In genomic region chr4:42330291-42330690, GRCh38 we compare ENCODE assay signal across 30 cellular contexts.
"Had no signal": no experiment of that assay in that cellular context is flagged by ENCODE, and none has a peak within 500 bp of the region (broad histone marks: within the 10 kb centered on the region; RNA-seq: fewer than 3 reads in every experiment).

No MANE protein-coding gene starts in this region.

- H3K4me1 Mint-ChIP-seq: activated CD4-positive, alpha-beta memory T cell treated with anti-CD3 and anti-CD28 coated beads, Interleukin-2, amount 10 ng/mL, durations not matched to agents 7 days and 5 days; activated CD4-positive, alpha-beta T cell treated with anti-CD3 and anti-CD28 coated beads for 36 hours; activated CD4-positive, alpha-beta T cell treated with anti-CD3 and anti-CD28 coated beads, Interleukin-2, amount 10 ng/mL, durations not matched to agents 7 days and 5 days; activated naive CD4-positive, alpha-beta T cell treated with anti-CD3 and anti-CD28 coated beads, Interleukin-2, amount 10 ng/mL, durations not matched to agents 7 days and 5 days; activated naive CD8-positive, alpha-beta T cell treated with anti-CD3 and anti-CD28 coated beads, Interleukin-2, amount 10 ng/mL, durations not matched to agents 7 days and 5 days; brain had no signal

- ATAC-seq: activated CD4-positive, alpha-beta T cell treated with anti-CD3 and anti-CD28 coated beads for 36 hours; activated naive CD4-positive, alpha-beta T cell treated with anti-CD3 and anti-CD28 coated beads, Interleukin-2, amount 50 U/mL, for 72 hours; activated T-cell treated with anti-CD3 and anti-CD28 coated beads, Interleukin-2, amount 50 U/mL, for 72 hours; gastroesophageal sphincter had no signal

- FAIRE-seq: endometrium, endothelial cell of umbilical vein had no signal

- H3K4me1 ChIP-seq: ascending aorta, breast epithelium, colonic mucosa, esophagus squamous epithelium, gastroesophageal sphincter had no signal

- H3K27ac Mint-ChIP-seq: activated CD4-positive, alpha-beta memory T cell treated with anti-CD3 and anti-CD28 coated beads, Interleukin-2, amount 10 ng/mL, durations not matched to agents 7 days and 5 days; activated CD4-positive, alpha-beta T cell treated with anti-CD3 and anti-CD28 coated beads for 36 hours; activated CD4-positive, alpha-beta T cell treated with anti-CD3 and anti-CD28 coated beads, Interleukin-2, amount 10 ng/mL, durations not matched to agents 7 days and 5 days; activated naive CD4-positive, alpha-beta T cell treated with anti-CD3 and anti-CD28 coated beads, Interleukin-2, amount 10 ng/mL, durations not matched to agents 7 days and 5 days; activated naive CD4-positive, alpha-beta T cell treated with anti-CD3 and anti-CD28 coated beads, Interleukin-2, amount 50 U/mL, for 72 hours; activated naive CD8-positive, alpha-beta T cell treated with anti-CD3 and anti-CD28 coated beads, Interleukin-2, amount 10 ng/mL, durations not matched to agents 7 days and 5 days; activated T-cell treated with anti-CD3 and anti-CD28 coated beads, Interleukin-2, amount 50 U/mL, for 24 hours; activated T-cell treated with anti-CD3 and anti-CD28 coated beads, Interleukin-2, amount 50 U/mL, for 72 hours; brain had no signal

- H3K27ac ChIP-seq: ascending aorta, breast epithelium, cardiac muscle cell, colonic mucosa, epithelial cell of prostate, esophagus squamous epithelium, gastroesophageal sphincter had no signal

- H3K27me3 ChIP-seq: ascending aorta, breast epithelium, cardiac muscle cell, colonic mucosa, esophagus squamous epithelium, gastroesophageal sphincter had no signal

- H3K9me3 Mint-ChIP-seq: activated CD4-positive, alpha-beta memory T cell treated with anti-CD3 and anti-CD28 coated beads, Interleukin-2, amount 10 ng/mL, durations not matched to agents 7 days and 5 days; activated CD4-positive, alpha-beta T cell treated with anti-CD3 and anti-CD28 coated beads, Interleukin-2, amount 10 ng/mL, durations not matched to agents 7 days and 5 days; activated naive CD4-positive, alpha-beta T cell treated with anti-CD3 and anti-CD28 coated beads, Interleukin-2, amount 10 ng/mL, durations not matched to agents 7 days and 5 days; activated naive CD4-positive, alpha-beta T cell treated with anti-CD3 and anti-CD28 coated beads, Interleukin-2, amount 50 U/mL, for 72 hours; activated naive CD8-positive, alpha-beta T cell treated with anti-CD3 and anti-CD28 coated beads, Interleukin-2, amount 10 ng/mL, durations not matched to agents 7 days and 5 days; activated T-cell treated with anti-CD3 and anti-CD28 coated beads, Interleukin-2, amount 50 U/mL, for 24 hours; activated T-cell treated with anti-CD3 and anti-CD28 coated beads, Interleukin-2, amount 50 U/mL, for 72 hours had no signal

- H3K36me3 ChIP-seq: ascending aorta, breast epithelium, cardiac muscle cell, colonic mucosa, esophagus squamous epithelium, gastroesophageal sphincter had no signal

- H3K9me3 ChIP-seq: ascending aorta, breast epithelium, colonic mucosa, esophagus squamous epithelium, gastroesophageal sphincter had no signal

- H3K4me3 ChIP-seq: ascending aorta, breast epithelium, cardiac muscle cell, colonic mucosa, esophagus squamous epithelium, gastroesophageal sphincter had no signal

- H3K4me3 Mint-ChIP-seq: activated CD4-positive, alpha-beta memory T cell treated with anti-CD3 and anti-CD28 coated beads, Interleukin-2, amount 10 ng/mL, durations not matched to agents 7 days and 5 days; activated CD4-positive, alpha-beta T cell treated with anti-CD3 and anti-CD28 coated beads for 36 hours; activated CD4-positive, alpha-beta T cell treated with anti-CD3 and anti-CD28 coated beads, Interleukin-2, amount 10 ng/mL, durations not matched to agents 7 days and 5 days; activated naive CD4-positive, alpha-beta T cell treated with anti-CD3 and anti-CD28 coated beads, Interleukin-2, amount 10 ng/mL, durations not matched to agents 7 days and 5 days; activated naive CD8-positive, alpha-beta T cell treated with anti-CD3 and anti-CD28 coated beads, Interleukin-2, amount 10 ng/mL, durations not matched to agents 7 days and 5 days; activated T-cell treated with anti-CD3 and anti-CD28 coated beads, Interleukin-2, amount 50 U/mL, for 24 hours; activated T-cell treated with anti-CD3 and anti-CD28 coated beads, Interleukin-2, amount 50 U/mL, for 72 hours; brain had no signal

- H3K36me3 Mint-ChIP-seq: activated naive CD4-positive, alpha-beta T cell treated with anti-CD3 and anti-CD28 coated beads, Interleukin-2, amount 10 ng/mL, durations not matched to agents 7 days and 5 days; activated naive CD4-positive, alpha-beta T cell treated with anti-CD3 and anti-CD28 coated beads, Interleukin-2, amount 50 U/mL, for 72 hours; activated naive CD8-positive, alpha-beta T cell treated with anti-CD3 and anti-CD28 coated beads, Interleukin-2, amount 10 ng/mL, durations not matched to agents 7 days and 5 days; brain had no signal

- DNase-seq: activated CD4-positive, alpha-beta memory T cell treated with anti-CD3 and anti-CD28 coated beads, Interleukin-2, amount 10 ng/mL, durations not matched to agents 7 days and 5 days; activated CD4-positive, alpha-beta T cell treated with anti-CD3 and anti-CD28 coated beads for 36 hours; activated CD4-positive, alpha-beta T cell treated with anti-CD3 and anti-CD28 coated beads, Interleukin-2, amount 10 ng/mL, durations not matched to agents 7 days and 5 days; activated CD4-positive, alpha-beta T cell treated with anti-CD3 and anti-CD28 coated beads, Interleukin-2, amount 50 U/mL, for 4 hours; activated CD4-positive, CD25-positive, alpha-beta regulatory T cell; activated CD4-positive, CD25-positive, alpha-beta regulatory T cell treated with anti-CD3 and anti-CD28 coated beads, Interleukin-2, amount 50 U/mL, for 72 hours; activated CD8-positive, alpha-beta memory T cell treated with anti-CD3 and anti-CD28 coated beads, Interleukin-2, amount 50 U/mL, for 48 hours; activated gamma-delta T cell; activated naive CD4-positive, alpha-beta T cell; activated naive CD4-positive, alpha-beta T cell treated with anti-CD3 and anti-CD28 coated beads, Interleukin-2, amount 10 ng/mL, durations not matched to agents 7 days and 5 days; activated naive CD8-positive, alpha-beta T cell treated with anti-CD3 and anti-CD28 coated beads, Interleukin-2, amount 10 ng/mL, durations not matched to agents 7 days and 5 days; activated T-cell treated with anti-CD3 and anti-CD28 coated beads for 4 hours; activated T-cell treated with anti-CD3 and anti-CD28 coated beads, Interleukin-2, amount 50 U/mL, for 24 hours; activated T-cell treated with anti-CD3 and anti-CD28 coated beads, Interleukin-2, amount 50 U/mL, for 72 hours; central memory CD4-positive, alpha-beta T cell; cerebellar nuclear complex; colonic mucosa; effector CD8-positive, alpha-beta T cell; esophagus squamous epithelium; foreskin melanocyte; T-helper 2 cell had no signal

- H3K27me3 Mint-ChIP-seq: activated CD4-positive, alpha-beta memory T cell treated with anti-CD3 and anti-CD28 coated beads, Interleukin-2, amount 10 ng/mL, durations not matched to agents 7 days and 5 days; brain had no signal
